17 cellular contexts compared by ENCODE assay signal in genomic region chr18:38688402-38688801, GRCh38.
DNase-seq lines count a peak whose midpoint lies in the region; ATAC-seq, FAIRE-seq and TF ChIP-seq lines count a peak whose summit lies in the region.
"Had no signal": no experiment of that assay in that cellular context is flagged by ENCODE, and none has a peak within 500 bp of the region (broad histone marks: within the 10 kb centered on the region; RNA-seq: fewer than 3 reads in every experiment).

No MANE protein-coding gene starts in this region.

- WGBS in GM12878 (ENCODE audit: insufficient coverage, insufficient replicate concordance, low lambda C conversion rate, missing lambda C conversion rate): 7% methylated on average over 1 of the region's 1 CpG
- WGBS in hepatocyte (ENCODE audit: low lambda C conversion rate, missing lambda C conversion rate): 41% methylated on average over 1 of the region's 1 CpG
- WGBS in small intestine, 3 donors: 18 to 48% (median 30%) methylated on average over 1 of the region's 1 CpG

- no TSS peak for BruUV-seq in MCF 10A (replicated peaks; lab: Mats Ljungman, UMichigan)
- no TSS peak for BruUV-seq in GM12878 (replicated peaks; lab: Mats Ljungman, UMichigan)

- intact Hi-C loops in MCF 10A (cut with micrococcal nuclease): no loop called here
- intact Hi-C loops in breast epithelium (cut with DNase I; ENCODE audit: low total_unique reads): no loop called here
- intact Hi-C loops in GM12878 (cut with micrococcal nuclease; ENCODE audit: unreplicated experiment): no loop called here

- H3K4me1 ChIP-seq in breast epithelium (no peaks in the 10 kb centered on the region), GM12878 (ENCODE audit: control insufficient read depth, insufficient read depth, low read length) (no peaks in the 10 kb centered on the region), hepatocyte (ENCODE audit: insufficient read depth) (no peaks in the 10 kb centered on the region), small intestine (ENCODE audit: control insufficient read depth in 2 of 2, insufficient read depth in 1 of 2, low read depth in 1 of 2, low read length in 1 of 2) (no peaks in the 10 kb centered on the region)
- H3K4me1 ChIP-seq: BLaER1, HAP-1 had no signal

- CTCF ChIA-PET in MCF 10A (lab: Yijun Ruan, JAX): interaction anchor here (0.6 kb wide), 1 partner anchor 51 kb away, joined by 3 read pairs; no protein-coding TSS in a partner anchor
- CTCF ChIA-PET in GM12878 (lab: Yijun Ruan, JAX): interaction anchor here (1.0 kb wide), 1 partner anchor 10 kb away, joined by 3 read pairs; no protein-coding TSS in a partner anchor

- H3K4me3 Mint-ChIP-seq in MCF 10A (ENCODE audit: unreplicated experiment): no peak overlapping the region
- H3K4me3 Mint-ChIP-seq: CD14-positive monocyte; CD4-positive, alpha-beta memory T cell had no signal

- POLR2A ChIA-PET in MCF 10A (lab: Yijun Ruan, JAX) (no interaction called here), GM12878 (lab: Charles Lee) (no interaction called here)

- H4K20me1 ChIP-seq in GM12878 (ENCODE audit: control insufficient read depth, insufficient read depth) (no peaks in the 10 kb centered on the region), hepatocyte (ENCODE audit: insufficient read depth, poor library complexity, severe bottlenecking) (no peaks in the 10 kb centered on the region)
- H4K20me1 ChIP-seq: BLaER1 had no signal

- no peaks in the 10 kb centered on the region for H3K4me1 Mint-ChIP-seq in MCF 10A (ENCODE audit: insufficient read depth, unreplicated experiment)
- H3K4me1 Mint-ChIP-seq: CD14-positive monocyte; CD4-positive, alpha-beta memory T cell had no signal

- H3K4me3 ChIP-seq in breast epithelium (no peak overlapping the region), GM12878 (no peak overlapping the region), hepatocyte (no peak overlapping the region), small intestine (ENCODE audit: low read depth in 1 of 2, low read length in 2 of 2) (no peak overlapping the region)
- H3K4me3 ChIP-seq: BLaER1, GM23248, HAP-1 had no signal

- H3K9ac ChIP-seq in GM12878 (ENCODE audit: control insufficient read depth, insufficient read depth, low read length): no peak overlapping the region
- H3K9ac ChIP-seq: BLaER1, GM23248 had no signal

- peak; percentile 66 for ATAC-seq in GM12878
- no peak for ATAC-seq in GM18868 (IDR thresholded peaks at IDR 0.05; ENCODE audit: unreplicated experiment)
- ATAC-seq: HepG2 had no signal

- no peak overlapping the region for H3K27ac ChIP-seq in breast epithelium
- H3K27ac ChIP-seq in GM12878 (ENCODE audit: control insufficient read depth, insufficient read depth): no peak overlapping the region
- peak overlapping the region; percentile 52 for H3K27ac ChIP-seq in hepatocyte
- no peak overlapping the region for H3K27ac ChIP-seq in small intestine (ENCODE audit: low read depth in 1 of 2, low read length in 1 of 2)
- H3K27ac ChIP-seq: BLaER1, GM23248 had no signal

- peaks cover 7% of the 10 kb centered on the region for H3K9me3 Mint-ChIP-seq in MCF 10A (ENCODE audit: unreplicated experiment)

- H3K9me3 ChIP-seq in breast epithelium (no peaks in the 10 kb centered on the region), GM12878 (replicated peaks; ENCODE audit: control insufficient read depth, insufficient read depth, low read length) (no peaks in the 10 kb centered on the region; the same call in 1 of the 3 replicates), hepatocyte (ENCODE audit: low read depth) (no peaks in the 10 kb centered on the region), small intestine (ENCODE audit: control insufficient read depth, low read depth) (no peaks in the 10 kb centered on the region)
- H3K9me3 ChIP-seq: BLaER1, HAP-1 had no signal

- SMC1A ChIA-PET in GM12878 (lab: Charles Lee; ENCODE audit: uncharacterized antibody, unreplicated experiment): interaction anchor here (1.1 to 1.2 kb wide), 2 partner anchors 10 to 144 kb away, joined by 3 read pairs; no protein-coding TSS in a partner anchor

- no peak for FAIRE-seq in GM12878 (lab: Jason Lieb, UNC)
- no peak for FAIRE-seq in small intestine (lab: Jason Lieb, UNC)
- FAIRE-seq: GM19239, HepG2 had no signal

- in situ Hi-C loops in GM12878 (cut with MboI): no loop called here

- RAD21 ChIA-PET in GM12878 (lab: Charles Lee; ENCODE audit: unreplicated experiment): no interaction called here

- no peak for TF ChIP-seq EP300 in GM12878 (IDR thresholded peaks at IDR 0.05; ENCODE audit: borderline replicate concordance in 1 of 2, control insufficient read depth in 1 of 2, low read depth in 2 of 2, low read length in 2 of 2)

- H3K36me3 ChIP-seq in breast epithelium (no peaks in the 10 kb centered on the region), GM12878 (ENCODE audit: control insufficient read depth in 2 of 2, insufficient read depth in 2 of 2, low read length in 1 of 2) (no peaks in the 10 kb centered on the region), hepatocyte (replicated peaks; ENCODE audit: insufficient read depth, low read depth) (no peaks in the 10 kb centered on the region), small intestine (ENCODE audit: control insufficient read depth in 2 of 2, insufficient read depth in 2 of 2, low read length in 2 of 2) (no peaks in the 10 kb centered on the region)
- H3K36me3 ChIP-seq: BLaER1, HAP-1 had no signal

- DNase-seq in MCF 10A (ENCODE audit: unreplicated experiment) (peak; percentile 2), breast epithelium (ENCODE audit: low spot score in 2 of 2) (no peak), GM12878 (ENCODE audit: low read depth, low spot score) (no peak), hepatocyte (ENCODE audit: low spot score) (peak; percentile 44), small intestine (peak; percentile 0), HuH-7 (ENCODE audit: low spot score) (no peak), NCI-H187 treated with DMSO at 0.1 percent for 48 hours (lab: John Stamatoyannopoulos, UW) (no peak)
- DNase-seq: 8988T; CD4-positive, alpha-beta memory T cell; GF-D8; GM23248 had no signal

- H2AFZ ChIP-seq in GM12878 (ENCODE audit: control insufficient read depth, low read depth, low read length) (no peak overlapping the region), hepatocyte (no peak overlapping the region)
- H2AFZ ChIP-seq: GM23248 had no signal

- H3K27ac Mint-ChIP-seq in MCF 10A (ENCODE audit: low read depth, unreplicated experiment): no peak overlapping the region
- H3K27ac Mint-ChIP-seq: CD14-positive monocyte; CD4-positive, alpha-beta memory T cell had no signal

- TF ChIP-seq CTCF in MCF 10A (IDR thresholded peaks at IDR 0.05; ENCODE audit: unreplicated experiment) (no peak), breast epithelium (IDR thresholded peaks at IDR 0.05) (no peak), GM12878 (IDR thresholded peaks at IDR 0.05 in 2 of 3, conservative IDR thresholded peaks at IDR 0.05 in 1 of 3; ENCODE audit: control insufficient read depth in 2 of 3, extremely low read depth in 1 of 3, insufficient read depth in 1 of 3, low read depth in 3 of 3, low read length in 3 of 3) (no peak), hepatocyte (IDR thresholded peaks at IDR 0.05; ENCODE audit: poor library complexity) (no peak)

- TF ChIP-seq RAD21 in GM12878 (IDR thresholded peaks at IDR 0.05; ENCODE audit: insufficient read depth, low read depth, low read length): no peak

- TF ChIP-seq POLR2A in breast epithelium (IDR thresholded peaks at IDR 0.05) (no peak), GM12878 (IDR thresholded peaks at IDR 0.05; ENCODE audit: low read depth, low read length) (no peak)

- H3K4me2 ChIP-seq in GM12878 (ENCODE audit: control insufficient read depth, insufficient read depth): no peak overlapping the region
- H3K4me2 ChIP-seq in hepatocyte: no peak overlapping the region
- H3K4me2 ChIP-seq: BLaER1 had no signal

- no peaks in the 10 kb centered on the region for H3K79me2 ChIP-seq in GM12878 (ENCODE audit: control insufficient read depth, insufficient read depth, low read length)
- no peaks in the 10 kb centered on the region for H3K79me2 ChIP-seq in hepatocyte

- H3K36me3 Mint-ChIP-seq in MCF 10A (ENCODE audit: insufficient read depth, unreplicated experiment): no peaks in the 10 kb centered on the region
- H3K36me3 Mint-ChIP-seq: CD14-positive monocyte; CD4-positive, alpha-beta memory T cell had no signal

- H3K27me3 ChIP-seq in breast epithelium: no peaks in the 10 kb centered on the region
- no peaks in the 10 kb centered on the region for H3K27me3 ChIP-seq in GM12878 (replicated peaks in 1 of 2; ENCODE audit: control insufficient read depth in 2 of 2, insufficient read depth in 2 of 2, low read length in 1 of 2)
- H3K27me3 ChIP-seq in hepatocyte: no peaks in the 10 kb centered on the region
- no peaks in the 10 kb centered on the region for H3K27me3 ChIP-seq in small intestine (ENCODE audit: control insufficient read depth in 2 of 2, insufficient read depth in 2 of 2, low read length in 2 of 2)
- H3K27me3 ChIP-seq: BLaER1 had no signal

- no peaks in the 10 kb centered on the region for H3K9me2 ChIP-seq in hepatocyte (replicated peaks; ENCODE audit: insufficient read depth)

- no peaks in the 10 kb centered on the region for H3K27me3 Mint-ChIP-seq in MCF 10A (ENCODE audit: insufficient read depth, unreplicated experiment)
- H3K27me3 Mint-ChIP-seq: CD4-positive, alpha-beta memory T cell had no signal

TF ChIP-seq in GM12878, 131 proteins besides CTCF, POLR2A, EP300 and RAD21:
- TF ChIP-seq ZBED1 (IDR thresholded peaks at IDR 0.05; ENCODE audit: borderline replicate concordance) (no peak), ASH2L (IDR thresholded peaks at IDR 0.05; ENCODE audit: borderline replicate concordance, low read depth) (no peak), RUNX3 (IDR thresholded peaks at IDR 0.05; ENCODE audit: low read length) (no peak)

Comparison
In these comparisons a context has a peak if more than half of its experiments do, and no peak if none do; other contexts are left out.
1. DNase-seq: peak in MCF 10A (single experiment), hepatocyte (single experiment) and small intestine (single experiment); none in breast epithelium (0 of 2), GM12878 (single experiment), HuH-7 (single experiment) and NCI-H187 treated with DMSO at 0.1 percent for 48 hours (single experiment).